In the genomic region with DNA sequence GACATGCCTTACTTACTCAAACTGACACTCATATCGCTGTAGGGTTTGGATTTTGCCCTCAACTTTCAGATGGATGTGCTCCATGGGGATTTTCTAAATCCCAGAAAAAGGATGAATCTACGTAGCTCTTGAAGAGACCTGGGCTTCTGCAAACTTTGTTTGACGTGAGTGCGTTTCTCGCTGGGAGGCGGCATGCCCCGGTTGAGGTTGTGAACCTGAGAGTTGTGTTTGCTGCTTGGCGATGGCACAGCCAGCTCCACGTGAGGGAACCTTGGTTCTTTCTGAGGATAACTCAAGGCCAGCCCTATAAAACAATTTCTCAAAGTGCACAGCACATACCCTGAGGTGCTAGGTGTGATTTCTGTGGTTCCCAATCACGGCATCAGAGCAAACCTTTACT, we compare ENCODE assay signal across 14 cellular contexts.
DNase-seq lines count a peak whose midpoint lies in the region; ATAC-seq and TF ChIP-seq lines count a peak whose summit lies in the region.
"Had no signal": no experiment of that assay in that cellular context is flagged by ENCODE, and none has a peak within 500 bp of the region (broad histone marks: within the 10 kb centered on the region; RNA-seq: fewer than 3 reads in every experiment).

No MANE protein-coding gene starts in this region.

- TF ChIP-seq POLR2A in esophagus muscularis mucosa (IDR thresholded peaks at IDR 0.05; ENCODE audit: low read depth), result no peak
- TF ChIP-seq POLR2A in right lobe of liver (IDR thresholded peaks at IDR 0.05), result no peak

- H3K4me1 Mint-ChIP-seq in stimulated activated naive CD8-positive, alpha-beta T cell treated with anti-CD3 and anti-CD28 coated beads, Interleukin-15, amount 100 ng/mL, for 72 hours, result peaks cover 13% of the 10 kb centered on the region
- H3K4me1 Mint-ChIP-seq: B cell, GM23338 had no signal

- no peak overlapping the region for H3K27ac Mint-ChIP-seq in stimulated activated naive CD8-positive, alpha-beta T cell treated with anti-CD3 and anti-CD28 coated beads, Interleukin-15, amount 100 ng/mL, for 72 hours
- H3K27ac Mint-ChIP-seq: B cell; CD8-positive, alpha-beta memory T cell; GM23338; IgD-negative memory B cell had no signal

- ATAC-seq in right lobe of liver (peak; percentile 10 to 51 (median 48)), aorta (ENCODE audit: low FRiP score) (no peak)
- no peak for ATAC-seq in stimulated activated naive CD8-positive, alpha-beta T cell treated with anti-CD3 and anti-CD28 coated beads, Interleukin-15, amount 100 ng/mL, for 72 hours

- peaks cover 9% of the 10 kb centered on the region for H3K27me3 Mint-ChIP-seq in stimulated activated naive CD8-positive, alpha-beta T cell treated with anti-CD3 and anti-CD28 coated beads, Interleukin-15, amount 100 ng/mL, for 72 hours

- peaks cover 0 to 10% of the 10 kb centered on the region in 2 donors for H3K9me3 Mint-ChIP-seq in stimulated activated naive CD8-positive, alpha-beta T cell treated with anti-CD3 and anti-CD28 coated beads, Interleukin-15, amount 100 ng/mL, for 72 hours
- H3K9me3 Mint-ChIP-seq: CD8-positive, alpha-beta memory T cell; GM23338 had no signal

- H3K4me3 ChIP-seq in BLaER1 treated with 17β-estradiol and CSF1 and Interleukin-3, amounts not matched to agents 10 nM and 100 nM, result peak overlapping the region in 1 of 10 experiments; percentile 57; a peak in 1 of 20 replicates
- peak overlapping the region; percentile 39 for H3K4me3 ChIP-seq in SJCRH30
- H3K4me3 ChIP-seq in esophagus muscularis mucosa, result no peak overlapping the region
- H3K4me3 ChIP-seq in right lobe of liver, result peak overlapping the region in 1 of 3 donors; percentile 29
- no peak overlapping the region for H3K4me3 ChIP-seq in aorta (ENCODE audit: low read length in 2 of 2)
- H3K4me3 ChIP-seq: GM23338 had no signal

- peaks cover 0 to 16% (median 6%) of the 10 kb centered on the region in 11 experiments; a peak in 7 of 22 replicates for H3K9me3 ChIP-seq in BLaER1 treated with 17β-estradiol and CSF1 and Interleukin-3, amounts not matched to agents 10 nM and 100 nM (replicated peaks in 1 of 11)
- H3K9me3 ChIP-seq in SJCRH30 (replicated peaks) (no peaks in the 10 kb centered on the region), esophagus muscularis mucosa (no peaks in the 10 kb centered on the region), right lobe of liver (no peaks in the 10 kb centered on the region), aorta (ENCODE audit: control insufficient read depth, low read length) (no peaks in the 10 kb centered on the region)
- H3K9me3 ChIP-seq: Caco-2 had no signal

- peak overlapping the region in 2 of 11 experiments; percentile 65 to 68; a peak in 3 of 22 replicates for H3K9ac ChIP-seq in BLaER1 treated with 17β-estradiol and CSF1 and Interleukin-3, amounts not matched to agents 10 nM and 100 nM

- 94% methylated on average over 10 of the region's 10 CpGs for WGBS in esophagus muscularis mucosa
- 51% methylated on average over 10 of the region's 10 CpGs for WGBS in right lobe of liver (ENCODE audit: insufficient coverage, low coverage, low lambda C conversion rate, missing lambda C conversion rate)
- 63 to 68% methylated on average over 10 of the region's 10 CpGs for WGBS in aorta, 2 donors

- DNase-seq in SJCRH30 (no peak), esophagus muscularis mucosa (ENCODE audit: extremely low spot score) (no peak), right lobe of liver (peak in 1 of 3 donors; percentile 60), middle frontal gyrus (ENCODE audit: extremely low spot score, low spot score) (no peak), HK-2 (ENCODE audit: unreplicated experiment) (no peak), aorta (no peak)
- no peak for DNase-seq in stimulated activated naive CD8-positive, alpha-beta T cell treated with anti-CD3 and anti-CD28 coated beads, Interleukin-15, amount 100 ng/mL, for 72 hours
- DNase-seq: Caco-2; CD8-positive, alpha-beta memory T cell; GF-D8 had no signal

- peaks cover 9 to 40% (median 30%) of the 10 kb centered on the region in 10 experiments; a peak in 17 of 20 replicates for H3K4me1 ChIP-seq in BLaER1 treated with 17β-estradiol and CSF1 and Interleukin-3, amounts not matched to agents 10 nM and 100 nM
- H3K4me1 ChIP-seq in SJCRH30 (peaks cover 6% of the 10 kb centered on the region; the same call in 1 of the 2 replicates), esophagus muscularis mucosa (peaks cover 0 to 9% (median 0%) of the 10 kb centered on the region in 4 donors), right lobe of liver (peaks cover 0 to 16% (median 6%) of the 10 kb centered on the region in 4 donors), aorta (ENCODE audit: control insufficient read depth in 1 of 2, insufficient read depth in 2 of 2, low read length in 2 of 2) (no peaks in the 10 kb centered on the region)
- H3K4me1 ChIP-seq: Caco-2 had no signal

- TF ChIP-seq EP300 in esophagus muscularis mucosa (IDR thresholded peaks at IDR 0.05), result no peak

- 0 out of 22 replicates have a peak overlapping the region, but pooled peaks of 2 of the 11 experiments have one; percentile 57 to 59 for H3K27ac ChIP-seq in BLaER1 treated with 17β-estradiol and CSF1 and Interleukin-3, amounts not matched to agents 10 nM and 100 nM
- H3K27ac ChIP-seq in SJCRH30 (peak overlapping the region; percentile 88), esophagus muscularis mucosa (replicated peaks in 1 of 4) (peak overlapping the region in 3 of 4 donors; percentile 5 to 58 (median 48)), right lobe of liver (peak overlapping the region in 2 of 3 donors; percentile 66 to 92), aorta (ENCODE audit: low read depth in 1 of 2, low read length in 2 of 2) (no peak overlapping the region)

- intact Hi-C loops in esophagus muscularis mucosa (cut with DNase I) (no loop called here), right lobe of liver (cut with DNase I) (no loop called here), aorta (cut with DNase I) (loop anchor here in 1 of 2 donors (2.0 to 10.0 kb wide), 2 partner anchors 202 to 204 kb away; no protein-coding TSS in a partner anchor)

- TF ChIP-seq CTCF in esophagus muscularis mucosa (IDR thresholded peaks at IDR 0.05) (no peak), right lobe of liver (IDR thresholded peaks at IDR 0.05) (no peak)

- peaks cover 0 to 15% (median 0%) of the 10 kb centered on the region in 11 experiments; a peak in 3 of 22 replicates for H3K27me3 ChIP-seq in BLaER1 treated with 17β-estradiol and CSF1 and Interleukin-3, amounts not matched to agents 10 nM and 100 nM
- H3K27me3 ChIP-seq in SJCRH30, result no peaks in the 10 kb centered on the region
- no peaks in the 10 kb centered on the region for H3K27me3 ChIP-seq in esophagus muscularis mucosa
- H3K27me3 ChIP-seq in right lobe of liver, result no peaks in the 10 kb centered on the region
- no peaks in the 10 kb centered on the region for H3K27me3 ChIP-seq in aorta (ENCODE audit: control insufficient read depth in 1 of 2, insufficient read depth in 2 of 2, low read length in 1 of 2)

- no peaks in the 10 kb centered on the region for H3K36me3 ChIP-seq in BLaER1 treated with 17β-estradiol and CSF1 and Interleukin-3, amounts not matched to agents 10 nM and 100 nM
- H3K36me3 ChIP-seq in SJCRH30 (no peaks in the 10 kb centered on the region), esophagus muscularis mucosa (no peaks in the 10 kb centered on the region), right lobe of liver (no peaks in the 10 kb centered on the region), aorta (ENCODE audit: control insufficient read depth in 1 of 2, insufficient read depth in 2 of 2, low read length in 1 of 2) (no peaks in the 10 kb centered on the region)

- H3K4me2 ChIP-seq in BLaER1 treated with 17β-estradiol and CSF1 and Interleukin-3, amounts not matched to agents 10 nM and 100 nM, result peak overlapping the region; percentile 66 to 93 (median 78); a peak in 21 of 22 replicates
- H3K4me2 ChIP-seq: GM23338 had no signal

- H4K20me1 ChIP-seq in BLaER1 treated with 17β-estradiol and CSF1 and Interleukin-3, amounts not matched to agents 10 nM and 100 nM, result no peaks in the 10 kb centered on the region; a peak in 1 of 22 replicates

- no peak overlapping the region for H3K4me3 Mint-ChIP-seq in stimulated activated naive CD8-positive, alpha-beta T cell treated with anti-CD3 and anti-CD28 coated beads, Interleukin-15, amount 100 ng/mL, for 72 hours
- H3K4me3 Mint-ChIP-seq: GM23338 had no signal

Comparison
In these comparisons a context has a peak if more than half of its experiments do, and no peak if none do; other contexts are left out.
1. H3K27ac ChIP-seq: peak in SJCRH30 (single experiment), esophagus muscularis mucosa (3 of 4) and right lobe of liver (2 of 3); none in aorta (0 of 2).
2. ATAC-seq: peak in right lobe of liver (4 of 4); none in stimulated activated naive CD8-positive, alpha-beta T cell treated with anti-CD3 and anti-CD28 coated beads, Interleukin-15, amount 100 ng/mL, for 72 hours (single experiment) and aorta (single experiment).